Comparison of ENCODE assay signal across 1 cellular context in genomic region chr22:45441158-45441557, GRCh38.
TF ChIP-seq lines count a peak whose summit lies in the region.

No MANE protein-coding gene starts in this region.

TF ChIP-seq in HepG2, 621 proteins besides CTCF, POLR2A, EP300 and RAD21 (continued from another document):
- TF ChIP-seq, protein P1, sequence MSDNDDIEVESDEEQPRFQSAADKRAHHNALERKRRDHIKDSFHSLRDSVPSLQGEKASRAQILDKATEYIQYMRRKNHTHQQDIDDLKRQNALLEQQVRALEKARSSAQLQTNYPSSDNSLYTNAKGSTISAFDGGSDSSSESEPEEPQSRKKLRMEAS (IDR thresholded peaks at IDR 0.05): peak; percentile 51; the same call in 1 of the 2 replicates
- TF ChIP-seq CEBPG (CRISPR knock-in tag; IDR thresholded peaks at IDR 0.05) (0 out of 2 replicates have a peak, but pooled peaks have one; percentile 9), GATAD2A (CRISPR knock-in tag; IDR thresholded peaks at IDR 0.05) (peak; percentile 58; the same call in 1 of the 2 replicates), ZMYM4 (CRISPR knock-in tag; IDR thresholded peaks at IDR 0.05) (0 out of 2 replicates have a peak, but pooled peaks have one; percentile 21), XRCC5 (optimal IDR thresholded peaks at IDR 0.05; ENCODE audit: low read length) (peak; percentile 58)
- TF ChIP-seq, protein P2, sequence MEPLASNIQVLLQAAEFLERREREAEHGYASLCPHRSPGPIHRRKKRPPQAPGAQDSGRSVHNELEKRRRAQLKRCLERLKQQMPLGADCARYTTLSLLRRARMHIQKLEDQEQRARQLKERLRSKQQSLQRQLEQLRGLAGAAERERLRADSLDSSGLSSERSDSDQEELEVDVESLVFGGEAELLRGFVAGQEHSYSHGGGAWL (CRISPR knock-in tag; IDR thresholded peaks at IDR 0.05): no peak
TF ChIP-seq in HepG2: peak in this region for 32.
